Comparison of ENCODE assay signal across 8 cellular contexts in the genomic region with DNA sequence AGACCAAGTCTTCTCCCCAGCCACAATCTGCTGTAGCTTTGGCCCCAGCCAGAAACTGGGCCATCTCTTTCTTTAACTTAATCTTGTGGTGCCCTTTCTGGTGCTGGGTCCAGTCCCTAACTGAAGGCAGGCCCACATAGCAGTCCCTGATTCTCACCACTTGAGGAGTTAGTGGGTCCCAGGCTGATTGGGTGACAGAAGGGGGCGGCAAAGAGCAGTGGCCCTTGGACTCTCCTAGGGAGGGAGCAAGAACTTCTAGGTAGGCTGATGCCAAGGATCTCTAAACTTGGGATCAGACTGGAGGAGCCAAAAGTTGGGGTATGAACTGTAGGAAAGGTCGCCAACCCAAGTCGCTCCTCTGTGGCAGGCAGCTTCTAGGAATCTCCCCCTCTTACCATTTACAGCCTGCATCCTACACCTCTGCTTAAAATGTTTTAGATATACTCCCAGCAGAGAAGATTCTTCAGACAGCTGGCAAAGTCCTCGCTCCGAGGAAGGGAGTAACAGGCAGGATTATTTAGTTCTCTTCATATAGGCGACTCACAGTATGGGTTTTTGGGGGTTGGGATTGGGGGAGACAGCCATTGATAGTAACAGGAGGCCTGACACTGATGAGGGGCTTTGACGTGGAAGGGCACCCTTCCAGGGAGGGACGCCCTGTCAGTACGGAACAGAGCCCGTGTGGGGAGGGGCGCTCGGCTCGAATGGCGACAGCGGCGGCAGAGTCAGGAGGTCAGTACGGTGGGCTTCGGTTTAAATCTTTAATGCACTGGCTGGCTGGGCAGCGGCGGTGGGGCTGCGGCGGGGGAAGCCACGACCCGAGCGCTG. TPM values are rescaled to one million over a fixed set of nuclear protein-coding genes. Genes with fewer than 3 reads are reported as not detected.
A peak's percentile ranks its signal among the peaks of the same experiment; 100 is the strongest.
DNase-seq lines count a peak whose midpoint lies in the region; ATAC-seq lines count a peak whose summit lies in the region.

No MANE protein-coding gene starts in this region.

- H3K9me3 ChIP-seq in NT2/D1 (ENCODE audit: insufficient read depth, low read length) (peaks cover 10% of the 10 kb centered on the region; the same call in 1 of the 2 replicates), esophagus (ENCODE audit: control insufficient read depth in 2 of 2, insufficient read depth in 1 of 2, low read depth in 1 of 2, low read length in 1 of 2) (no peaks in the 10 kb centered on the region), mucosa of rectum (ENCODE audit: control insufficient read depth in 2 of 2, low read length in 2 of 2) (no peaks in the 10 kb centered on the region)

- 12 to 15% methylated on average over 25 of the region's 25 CpGs for WGBS in esophagus, 2 donors

- H3K4me1 ChIP-seq in NT2/D1 (ENCODE audit: insufficient read depth, insufficient read length) (peaks cover 4% of the 10 kb centered on the region), esophagus (ENCODE audit: control insufficient read depth in 2 of 2, insufficient read depth in 2 of 2, low read length in 1 of 2) (peaks cover 7 to 13% of the 10 kb centered on the region in 2 donors), mucosa of rectum (ENCODE audit: control insufficient read depth in 2 of 2, insufficient read depth in 2 of 2, low read length in 2 of 2) (peaks cover 13 to 15% of the 10 kb centered on the region in 2 donors)

- ATAC-seq in HG02938 (IDR thresholded peaks at IDR 0.05; ENCODE audit: unreplicated experiment) = peak; percentile 58

- H3K36me3 ChIP-seq in NT2/D1 (ENCODE audit: insufficient read depth, insufficient read length, low read length) (peaks cover 30% of the 10 kb centered on the region), esophagus (ENCODE audit: control insufficient read depth in 2 of 2, insufficient read depth in 2 of 2, low read length in 1 of 2) (peaks cover 0 to 2% of the 10 kb centered on the region in 2 donors), mucosa of rectum (ENCODE audit: control insufficient read depth in 2 of 2, insufficient read depth in 2 of 2, low read length in 2 of 2) (no peaks in the 10 kb centered on the region)

- no peaks in the 10 kb centered on the region for H3K27me3 ChIP-seq in NT2/D1 (ENCODE audit: insufficient read depth, insufficient read length)
- no peaks in the 10 kb centered on the region for H3K27me3 ChIP-seq in esophagus (ENCODE audit: control insufficient read depth in 1 of 2, insufficient read depth in 2 of 2, low read length in 2 of 2)
- no peaks in the 10 kb centered on the region for H3K27me3 ChIP-seq in mucosa of rectum (ENCODE audit: control insufficient read depth in 2 of 2, insufficient read depth in 2 of 2, low read length in 2 of 2)

- DNase-seq in NCI-H2171 treated with DMSO at 0.1 percent for 48 hours (lab: John Stamatoyannopoulos, UW) = peak; percentile 1
- no peak for DNase-seq in NCI-H2171 (lab: John Stamatoyannopoulos, UW)
- DNase-seq in NT2/D1 (ENCODE audit: low read depth, low spot score) = peak; percentile 78
- DNase-seq in activated T-cell treated with anti-CD3 and anti-CD28 coated beads for 24 hours (ENCODE audit: low read depth) = peak; percentile 62
- peak; percentile 22 to 58 for DNase-seq in stimulated activated CD8-positive, alpha-beta memory T cell treated with anti-CD3 and anti-CD28 coated beads, Interleukin-7, amount 100 ng/mL, for 4 hours (ENCODE audit: low read depth in 2 of 2)

- H3K9ac ChIP-seq in NT2/D1 (ENCODE audit: insufficient read length, low read depth) = peak overlapping the region; percentile 85
- peak overlapping the region; percentile 70 to 75 for H3K9ac ChIP-seq in mucosa of rectum (ENCODE audit: low read depth in 1 of 2, low read length in 2 of 2)

- peak overlapping the region; percentile 77 to 96 for H3K27ac ChIP-seq in esophagus (ENCODE audit: low read depth in 2 of 2, low read length in 1 of 2)
- H3K27ac ChIP-seq in mucosa of rectum (ENCODE audit: low read depth in 2 of 2, low read length in 2 of 2) = peak overlapping the region; percentile 87 to 99

- H3K4me3 ChIP-seq in NT2/D1 (ENCODE audit: insufficient read length, low read depth) (peak overlapping the region; percentile 57), esophagus (ENCODE audit: low read depth in 1 of 2, low read length in 2 of 2) (peak overlapping the region; percentile 47 to 53), mucosa of rectum (ENCODE audit: low read length in 2 of 2) (peak overlapping the region; percentile 68 to 76)

RNA-seq across cellular contexts. Expression of gene CCL27, which starts 2.0 kb away (rescaled TPM):
- under 1 TPM; 0.16 to 0.58 TPM for polyA plus RNA-seq in esophagus

RNA-seq across cellular contexts. Expression of gene IL11RA, which starts 12.5 kb away (rescaled TPM):
- 10 to 100 TPM in 1 of 2 donors, 1 to 10 TPM in 1; 7.1 to 10.7 TPM for polyA plus RNA-seq in esophagus

RNA-seq across cellular contexts. Expression of gene GALT, which starts 18.0 kb away (rescaled TPM):
- 10 to 100 TPM; 16.6 to 27.3 TPM for polyA plus RNA-seq in esophagus

RNA-seq across cellular contexts. Expression of gene CCL19, which starts 26.6 kb away (rescaled TPM):
- 10 to 100 TPM in 1 of 2 donors, 1 to 10 TPM in 1; 2.2 to 10.5 TPM for polyA plus RNA-seq in esophagus

RNA-seq across cellular contexts. Expression of gene SIGMAR1, which starts 26.9 kb away (rescaled TPM):
- 10 to 100 TPM; 42.1 to 68.5 TPM for polyA plus RNA-seq in esophagus
